8 cellular contexts compared by ENCODE assay signal in genomic region chr1:114033219-114033706, GRCh38. TPM values are rescaled to one million over a fixed set of nuclear protein-coding genes. Genes with fewer than 3 reads are reported as not detected.
DNase-seq lines count a peak whose midpoint lies in the region; ATAC-seq, FAIRE-seq and TF ChIP-seq lines count a peak whose summit lies in the region.

No MANE protein-coding gene starts in this region.

- DNase-seq in D341Med (ENCODE audit: low spot score), result peak; percentile 78
- DNase-seq in HPDE6-E6E7 (ENCODE audit: extremely low spot score), result peak; percentile 25
- peak; percentile 32 for DNase-seq in WERI-Rb-1
- peak; percentile 24 for DNase-seq in HepG2 (ENCODE audit: low spot score)
- DNase-seq in T-helper 2 cell, result no peak
- no peak for DNase-seq in activated T-cell treated with anti-CD3 and anti-CD28 coated beads, Interleukin-2, amount 50 U/mL, for 24 hours

- no peak overlapping the region for H3K27ac Mint-ChIP-seq in activated T-cell treated with anti-CD3 and anti-CD28 coated beads, Interleukin-2, amount 50 U/mL, for 24 hours

- H3K4me1 ChIP-seq in HepG2 (ENCODE audit: insufficient read depth, low read length), result no peaks in the 10 kb centered on the region

- CTCF ChIA-PET in HepG2 (lab: Yijun Ruan, JAX; ENCODE audit: low intra/inter-chr PET ratio, low total read pairs), result interaction anchor here (1.5 kb wide), 1 partner anchor 54 kb away, joined by 7 read pairs; the partner anchor contains the start of gene OLFML3

- H3K27ac ChIP-seq in WERI-Rb-1, result no peak overlapping the region
- no peak overlapping the region for H3K27ac ChIP-seq in HepG2 (ENCODE audit: extremely low read length, insufficient read depth, low read length)

- H3K9ac ChIP-seq in HepG2 (ENCODE audit: insufficient read depth, low read depth, low read length), result no peak overlapping the region

- no peaks in the 10 kb centered on the region for H3K9me3 Mint-ChIP-seq in activated T-cell treated with anti-CD3 and anti-CD28 coated beads, Interleukin-2, amount 50 U/mL, for 24 hours

- no peaks in the 10 kb centered on the region for H3K79me2 ChIP-seq in HepG2 (ENCODE audit: insufficient read depth, low read length)

- no peak overlapping the region for H3K4me3 Mint-ChIP-seq in activated T-cell treated with anti-CD3 and anti-CD28 coated beads, Interleukin-2, amount 50 U/mL, for 24 hours

- no TSS peak for BruUV-seq in HepG2 (replicated peaks; lab: Mats Ljungman, UMichigan)

- intact Hi-C loops in HepG2 (cut with micrococcal nuclease; ENCODE audit: unreplicated experiment), result no loop called here

- ATAC-seq in HepG2, result peak; percentile 86
- ATAC-seq in GM18909 (IDR thresholded peaks at IDR 0.05; ENCODE audit: poor library complexity, unreplicated experiment), result no peak
- no peak for ATAC-seq in GM18519 (IDR thresholded peaks at IDR 0.05; ENCODE audit: low FRiP score, unreplicated experiment)

- WGBS in HepG2 (ENCODE audit: low lambda C conversion rate), result 2% methylated on average over 5 of the region's 5 CpGs

- TF ChIP-seq EP300 in HepG2 (IDR thresholded peaks at IDR 0.05; ENCODE audit: low read depth in 2 of 2, low read length in 2 of 2) (no peak), HepG2 (CRISPR knock-in tag; IDR thresholded peaks at IDR 0.05; ENCODE audit: borderline replicate concordance) (no peak)

- POLR2A ChIA-PET in HepG2 (lab: Yijun Ruan, JAX), result no interaction called here

- H3K27me3 ChIP-seq in WERI-Rb-1 (ENCODE audit: insufficient read depth, low read depth, severe bottlenecking) (no peaks in the 10 kb centered on the region), HepG2 (ENCODE audit: control insufficient read depth in 1 of 2, insufficient read depth in 2 of 2, low read length in 2 of 2) (no peaks in the 10 kb centered on the region; a peak in 3 of 5 replicates)

- H3K9me3 ChIP-seq in WERI-Rb-1 (ENCODE audit: severe bottlenecking) (no peaks in the 10 kb centered on the region), HepG2 (ENCODE audit: low read length) (no peaks in the 10 kb centered on the region)

- no peak overlapping the region for H2AFZ ChIP-seq in HepG2 (ENCODE audit: low read length)

- no peak for TF ChIP-seq POLR2A in HepG2 (IDR thresholded peaks at IDR 0.05; ENCODE audit: insufficient read depth in 1 of 2, low read depth in 2 of 2, low read length in 2 of 2)

- H3K4me2 ChIP-seq in HepG2 (ENCODE audit: low read depth, low read length), result no peak overlapping the region

- H3K36me3 ChIP-seq in WERI-Rb-1, result no peaks in the 10 kb centered on the region
- no peaks in the 10 kb centered on the region for H3K36me3 ChIP-seq in HepG2 (replicated peaks in 1 of 2; ENCODE audit: control insufficient read depth in 1 of 2, insufficient read depth in 2 of 2, low read length in 2 of 2)

- in situ Hi-C loops in HepG2 (cut with HindIII; ENCODE audit: extremely low pct_ligation_motif_present, low pct_unique_long_range_greater_than_20kb), result no loop called here

- peak; percentile 71 for TF ChIP-seq CTCF in WERI-Rb-1 (IDR thresholded peaks at IDR 0.05; ENCODE audit: low read depth, low read length)
- TF ChIP-seq CTCF in HepG2 (CRISPR knock-in tag; IDR thresholded peaks at IDR 0.05), result peak; percentile 47

- FAIRE-seq in HepG2 (lab: Jason Lieb, UNC), result peak; percentile 60

- 0 out of 2 replicates have a peak, but pooled peaks have one; percentile 26 for TF ChIP-seq RAD21 in HepG2 (CRISPR knock-in tag; IDR thresholded peaks at IDR 0.05)

- H3K27me3 Mint-ChIP-seq in activated T-cell treated with anti-CD3 and anti-CD28 coated beads, Interleukin-2, amount 50 U/mL, for 24 hours, result no peaks in the 10 kb centered on the region

- H3K4me3 ChIP-seq in WERI-Rb-1 (ENCODE audit: low read depth, low read length) (no peak overlapping the region), HepG2 (replicated peaks in 1 of 3; ENCODE audit: insufficient read depth in 1 of 3, low read depth in 2 of 3, low read length in 3 of 3) (no peak overlapping the region)

- no peaks in the 10 kb centered on the region for H4K20me1 ChIP-seq in HepG2 (ENCODE audit: insufficient read depth, low read length)

- H3K36me3 Mint-ChIP-seq in activated T-cell treated with anti-CD3 and anti-CD28 coated beads, Interleukin-2, amount 50 U/mL, for 24 hours (ENCODE audit: low read depth), result no peaks in the 10 kb centered on the region

- no peaks in the 10 kb centered on the region for H3K4me1 Mint-ChIP-seq in activated T-cell treated with anti-CD3 and anti-CD28 coated beads, Interleukin-2, amount 50 U/mL, for 24 hours (ENCODE audit: low read depth)

TF ChIP-seq in HepG2, 621 proteins besides CTCF, POLR2A, EP300 and RAD21:
- TF ChIP-seq ZNF761 (CRISPR knock-in tag; conservative IDR thresholded peaks at IDR 0.05) (no peak), ZKSCAN8 (CRISPR knock-in tag; IDR thresholded peaks at IDR 0.05; ENCODE audit: borderline replicate concordance) (no peak), STAG1 (CRISPR knock-in tag; IDR thresholded peaks at IDR 0.05) (peak; percentile 29), ZBTB49 (CRISPR knock-in tag; IDR thresholded peaks at IDR 0.05; ENCODE audit: borderline replicate concordance) (no peak), NR3C1 (CRISPR knock-in tag; IDR thresholded peaks at IDR 0.05) (no peak), JUN (CRISPR knock-in tag; IDR thresholded peaks at IDR 0.05) (no peak), SMC3 (IDR thresholded peaks at IDR 0.05; ENCODE audit: low read length) (peak; percentile 32; the same call in 1 of the 2 replicates), CHCHD3 (CRISPR knock-in tag; IDR thresholded peaks at IDR 0.05) (no peak), HNF1B (CRISPR knock-in tag; IDR thresholded peaks at IDR 0.05) (no peak)

RNA-seq across cellular contexts. Expression of gene OLFML3, which starts 54.0 kb away (rescaled TPM):
- total RNA-seq in HepG2 (2016; rRNA removed; fragmentation: Illumina TruSeq; extraction: Trizol), result 2.1 and 5.1 TPM in 2 replicates
- total RNA-seq in HepG2 (2016; cell fraction: cytosol; rRNA removed; fragmentation: Illumina TruSeq; extraction: Trizol; ENCODE audit: low read depth), result 0.71 and 0.81 TPM in 2 replicates
- 1.9 and 5.7 TPM in 2 replicates for total RNA-seq in HepG2 (2016; cell fraction: insoluble cytoplasmic fraction; rRNA removed; fragmentation: Illumina TruSeq; extraction: Trizol)
- 1.1 TPM in 2 replicates for total RNA-seq in HepG2 (2016; cell fraction: membrane; rRNA removed; fragmentation: Illumina TruSeq; extraction: Trizol)
- 4.8 and 6.4 TPM in 2 replicates for total RNA-seq in HepG2 (2016; cell fraction: nucleus; rRNA removed; fragmentation: Illumina TruSeq; extraction: Trizol)
- polyA plus RNA-seq in HepG2 (2011; rRNA removed), result 1.4 and 2.0 TPM in 2 replicates
- polyA plus RNA-seq in HepG2 (2011; cell fraction: cytosol; rRNA removed), result 1.3 and 1.9 TPM in 2 replicates
- 0.76 and 0.92 TPM in 2 replicates for polyA plus RNA-seq in HepG2 (2011; cell fraction: nucleus; rRNA removed)
- 0.63 and 1.3 TPM in 2 replicates for polyA plus RNA-seq in HepG2 (2012)
- 0.66 and 0.72 TPM in 2 replicates for polyA plus RNA-seq in HepG2 (2016; cell fraction: cytosol; fragmentation: Illumina TruSeq; extraction: Trizol; ENCODE audit: low read depth)
- 2.1 and 2.5 TPM in 2 replicates for polyA plus RNA-seq in HepG2 (2016; cell fraction: insoluble cytoplasmic fraction; fragmentation: Illumina TruSeq; extraction: Trizol; ENCODE audit: low read depth)
- polyA plus RNA-seq in HepG2 (2016; cell fraction: membrane; fragmentation: Illumina TruSeq; extraction: Trizol; ENCODE audit: low read depth), result 0.92 and 1.4 TPM in 2 replicates
- polyA plus RNA-seq in HepG2 (2016; cell fraction: nucleus; fragmentation: Illumina TruSeq; extraction: Trizol; ENCODE audit: insufficient read depth, low read depth), result 8.2 and 9.1 TPM in 2 replicates
- 0.37 and 3.1 TPM in 2 replicates for polyA minus RNA-seq in HepG2 (2011; rRNA and poly(A)+ RNA removed; ENCODE audit: low replicate concordance)
- polyA minus RNA-seq in HepG2 (2011; cell fraction: cytosol; rRNA and poly(A)+ RNA removed), result 0.40 and 0.88 TPM in 2 replicates
- polyA minus RNA-seq in HepG2 (2011; cell fraction: nucleus; rRNA and poly(A)+ RNA removed), result 0.77 and 1.1 TPM in 2 replicates

Comparison
In these comparisons a context has a peak if more than half of its experiments do, and no peak if none do; other contexts are left out.
1. DNase-seq: peak in D341Med (single experiment), HPDE6-E6E7 (single experiment), WERI-Rb-1 (single experiment) and HepG2 (single experiment); none in T-helper 2 cell (0 of 5) and activated T-cell treated with anti-CD3 and anti-CD28 coated beads, Interleukin-2, amount 50 U/mL, for 24 hours (single experiment).